1 cellular context compared by ENCODE assay signal in genomic region chr17:63356275-63356905, GRCh38.
A peak's percentile ranks its signal among the peaks of the same experiment; 100 is the strongest.
TF ChIP-seq lines count a peak whose summit lies in the region.

No MANE protein-coding gene starts in this region.

TF ChIP-seq in HEK293, 187 proteins besides CTCF, POLR2A, EP300 and RAD21 (continued from another document and continues in another):
- TF ChIP-seq ZNF692 (tag by site-specific recombination; IDR thresholded peaks at IDR 0.05): no peak
- peak; percentile 58 for TF ChIP-seq ZBTB17 (tag by site-specific recombination; IDR thresholded peaks at IDR 0.05)
- peak; percentile 64 for TF ChIP-seq SETDB1 (IDR thresholded peaks at IDR 0.05; ENCODE audit: insufficient read length, low read length)
- no peak for TF ChIP-seq ZXDB (tag by site-specific recombination; IDR thresholded peaks at IDR 0.05)
- TF ChIP-seq KLF16 (tag by site-specific recombination; IDR thresholded peaks at IDR 0.05): no peak
- TF ChIP-seq ZBTB10 (tag by site-specific recombination; IDR thresholded peaks at IDR 0.05): no peak
- no peak for TF ChIP-seq ZNF155 (tag by site-specific recombination; IDR thresholded peaks at IDR 0.05)
- TF ChIP-seq ZNF600 (tag by site-specific recombination; IDR thresholded peaks at IDR 0.05): no peak
- TF ChIP-seq REST (tag by site-specific recombination; IDR thresholded peaks at IDR 0.05): no peak
- TF ChIP-seq ZNF214 (tag by site-specific recombination; IDR thresholded peaks at IDR 0.05; ENCODE audit: borderline replicate concordance): no peak
- no peak for TF ChIP-seq ZNF707 (tag by site-specific recombination; IDR thresholded peaks at IDR 0.05)
- TF ChIP-seq ZNF341 (tag by site-specific recombination; IDR thresholded peaks at IDR 0.05; ENCODE audit: low read depth): no peak
- TF ChIP-seq KLF10 (tag by site-specific recombination; IDR thresholded peaks at IDR 0.05): no peak
- TF ChIP-seq PRDM10 (tag by site-specific recombination; IDR thresholded peaks at IDR 0.05): no peak
- no peak for TF ChIP-seq YY2 (tag by site-specific recombination; IDR thresholded peaks at IDR 0.05)
- no peak for TF ChIP-seq BCL6B (tag by site-specific recombination; IDR thresholded peaks at IDR 0.05)
- no peak for TF ChIP-seq ZNF76 (tag by site-specific recombination; IDR thresholded peaks at IDR 0.05; ENCODE audit: borderline replicate concordance, low read depth)
- peak; percentile 42; the same call in 1 of the 2 replicates for TF ChIP-seq ZNF843 (tag by site-specific recombination; IDR thresholded peaks at IDR 0.05)
- no peak for TF ChIP-seq ELK4 (IDR thresholded peaks at IDR 0.05; ENCODE audit: borderline replicate concordance, low read depth, low read length)
- peak; percentile 81 for TF ChIP-seq ZNF660 (tag by site-specific recombination; IDR thresholded peaks at IDR 0.05)
- no peak for TF ChIP-seq PRDM1 (tag by site-specific recombination; IDR thresholded peaks at IDR 0.05)
- no peak for TF ChIP-seq ZNF626 (tag by site-specific recombination; IDR thresholded peaks at IDR 0.05)
- TF ChIP-seq ZNF555 (tag by site-specific recombination; conservative IDR thresholded peaks at IDR 0.05): no peak
- TF ChIP-seq ZBTB8A (tag by site-specific recombination; IDR thresholded peaks at IDR 0.05): no peak
- peak; percentile 59 for TF ChIP-seq ZIC2 (tag by site-specific recombination; IDR thresholded peaks at IDR 0.05)
- no peak for TF ChIP-seq ZNF292 (tag by site-specific recombination; IDR thresholded peaks at IDR 0.05; ENCODE audit: borderline replicate concordance, low read depth)
- TF ChIP-seq ZNF768 (tag by site-specific recombination; IDR thresholded peaks at IDR 0.05): no peak
- TF ChIP-seq ZNF558 (tag by site-specific recombination; IDR thresholded peaks at IDR 0.05): no peak
- TF ChIP-seq ZNF354C (tag by site-specific recombination; IDR thresholded peaks at IDR 0.05; ENCODE audit: borderline replicate concordance, low read depth): no peak
- no peak for TF ChIP-seq ZNF24 (tag by site-specific recombination; IDR thresholded peaks at IDR 0.05)
- TF ChIP-seq WT1 (tag by site-specific recombination; IDR thresholded peaks at IDR 0.05): no peak
- no peak for TF ChIP-seq ZNF37A (tag by site-specific recombination; IDR thresholded peaks at IDR 0.05)
- no peak for TF ChIP-seq ZNF121 (tag by site-specific recombination; IDR thresholded peaks at IDR 0.05)
- TF ChIP-seq ZBTB11 (tag by site-specific recombination; conservative IDR thresholded peaks at IDR 0.05; ENCODE audit: low read depth): no peak
- peak; percentile 55 for TF ChIP-seq ZNF629 (tag by site-specific recombination; IDR thresholded peaks at IDR 0.05)
- TF ChIP-seq ZNF335 (tag by site-specific recombination; conservative IDR thresholded peaks at IDR 0.05): peak; percentile 64
- no peak for TF ChIP-seq ZNF837 (tag by site-specific recombination; IDR thresholded peaks at IDR 0.05)
- no peak for TF ChIP-seq ZNF704 (tag by site-specific recombination; IDR thresholded peaks at IDR 0.05)
- no peak for TF ChIP-seq ZNF596 (tag by site-specific recombination; IDR thresholded peaks at IDR 0.05)
- TF ChIP-seq ZNF248 (tag by site-specific recombination; IDR thresholded peaks at IDR 0.05): no peak
- peak; percentile 99 for TF ChIP-seq ZNF10 (tag by site-specific recombination; IDR thresholded peaks at IDR 0.05)
- TF ChIP-seq ZNF202 (tag by site-specific recombination; IDR thresholded peaks at IDR 0.05; ENCODE audit: borderline replicate concordance): no peak
- no peak for TF ChIP-seq MZF1 (tag by site-specific recombination; IDR thresholded peaks at IDR 0.05; ENCODE audit: borderline replicate concordance)
- TF ChIP-seq ZNF664 (tag by site-specific recombination; IDR thresholded peaks at IDR 0.05): 0 out of 2 replicates have a peak, but pooled peaks have one; percentile 14
- no peak for TF ChIP-seq GLI4 (tag by site-specific recombination; IDR thresholded peaks at IDR 0.05)
- TF ChIP-seq ZNF311 (tag by site-specific recombination; IDR thresholded peaks at IDR 0.05; ENCODE audit: borderline replicate concordance): no peak
